In genomic region chr16:65619606-65620005, GRCh38 we compare ENCODE assay signal across 26 cellular contexts.
"Had no signal": no experiment of that assay in that cellular context is flagged by ENCODE, and none has a peak within 500 bp of the region (broad histone marks: within the 10 kb centered on the region; RNA-seq: fewer than 3 reads in every experiment).

No MANE protein-coding gene starts in this region.

- H3K27ac Mint-ChIP-seq: effector memory CD8-positive, alpha-beta T cell; naive thymus-derived CD8-positive, alpha-beta T cell; stimulated activated effector memory CD8-positive, alpha-beta T cell treated with anti-CD3 and anti-CD28 coated beads, Interleukin-12 subunit alpha, Interleukin-12 subunit beta, amount 100 ng/mL, for 72 hours had no signal

- H3K4me1 Mint-ChIP-seq: naive thymus-derived CD8-positive, alpha-beta T cell; stimulated activated effector memory CD8-positive, alpha-beta T cell treated with anti-CD3 and anti-CD28 coated beads, Interleukin-12 subunit alpha, Interleukin-12 subunit beta, amount 100 ng/mL, for 72 hours had no signal

- H3K36me3 ChIP-seq: esophagus muscularis mucosa, heart right ventricle, left lung, prostate gland, right atrium auricular region, stomach, thyroid gland, vagina had no signal

- H3K9me3 ChIP-seq: esophagus muscularis mucosa, left lung, prostate gland, thyroid gland, vagina had no signal

- H3K27me3 ChIP-seq: left lung, right atrium auricular region, stomach, thyroid gland, vagina had no signal

- H3K36me3 Mint-ChIP-seq: naive thymus-derived CD8-positive, alpha-beta T cell; stimulated activated effector memory CD8-positive, alpha-beta T cell treated with anti-CD3 and anti-CD28 coated beads, Interleukin-12 subunit alpha, Interleukin-12 subunit beta, amount 100 ng/mL, for 72 hours had no signal

- ATAC-seq: effector memory CD8-positive, alpha-beta T cell; heart right ventricle; left cardiac atrium; left lung; naive thymus-derived CD8-positive, alpha-beta T cell; sciatic nerve; stimulated activated effector memory CD8-positive, alpha-beta T cell treated with anti-CD3 and anti-CD28 coated beads, Interleukin-12 subunit alpha, Interleukin-12 subunit beta, amount 100 ng/mL, for 72 hours had no signal

- H3K4me1 ChIP-seq: esophagus muscularis mucosa, heart right ventricle, left lung, prostate gland, right atrium auricular region, stomach, thyroid gland, vagina had no signal

- H3K4me3 ChIP-seq: coronary artery, esophagus muscularis mucosa, heart right ventricle, left lung, prostate gland, right atrium auricular region, stomach, thyroid gland, vagina had no signal

- H3K4me3 Mint-ChIP-seq: effector memory CD8-positive, alpha-beta T cell; mesothelial cell of epicardium; naive thymus-derived CD8-positive, alpha-beta T cell; nephron progenitor cell; stimulated activated effector memory CD8-positive, alpha-beta T cell treated with anti-CD3 and anti-CD28 coated beads, Interleukin-12 subunit alpha, Interleukin-12 subunit beta, amount 100 ng/mL, for 72 hours had no signal

- H3K27ac ChIP-seq: coronary artery, esophagus muscularis mucosa, heart right ventricle, left lung, prostate gland, right atrium auricular region, stomach, thyroid gland, vagina had no signal

- DNase-seq: dermis blood vessel endothelial cell; effector memory CD8-positive, alpha-beta T cell; foreskin melanocyte; glutamatergic neuron; heart right ventricle; hippocampal formation; left cardiac atrium; left lung; mesenchymal stem cell; naive thymus-derived CD8-positive, alpha-beta T cell; nephron progenitor cell; nucleus accumbens; stimulated activated CD4-positive, alpha-beta T cell treated with anti-CD3 and anti-CD28 coated beads, Interleukin-2, amount 100 ng/mL, for 24 hours; stimulated activated CD4-positive, alpha-beta T cell treated with anti-CD3 and anti-CD28 coated beads, Interleukin-4, amount 100 ng/mL, for 24 hours; stimulated activated naive CD4-positive, alpha-beta T cell treated with Interleukin-2 at 50 U/mL for 16 hours; stomach; thyroid gland; trophoblast cell had no signal
